1 cellular context compared by ENCODE assay signal in genomic region chr9:123326030-123326586, GRCh38.
TF ChIP-seq lines count a peak whose summit lies in the region.

No MANE protein-coding gene starts in this region.

TF ChIP-seq in HepG2, 621 proteins besides CTCF, POLR2A, EP300 and RAD21:
- TF ChIP-seq, protein P1, sequence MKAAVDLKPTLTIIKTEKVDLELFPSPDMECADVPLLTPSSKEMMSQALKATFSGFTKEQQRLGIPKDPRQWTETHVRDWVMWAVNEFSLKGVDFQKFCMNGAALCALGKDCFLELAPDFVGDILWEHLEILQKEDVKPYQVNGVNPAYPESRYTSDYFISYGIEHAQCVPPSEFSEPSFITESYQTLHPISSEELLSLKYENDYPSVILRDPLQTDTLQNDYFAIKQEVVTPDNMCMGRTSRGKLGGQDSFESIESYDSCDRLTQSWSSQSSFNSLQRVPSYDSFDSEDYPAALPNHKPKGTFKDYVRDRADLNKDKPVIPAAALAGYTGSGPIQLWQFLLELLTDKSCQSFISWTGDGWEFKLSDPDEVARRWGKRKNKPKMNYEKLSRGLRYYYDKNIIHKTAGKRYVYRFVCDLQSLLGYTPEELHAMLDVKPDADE (CRISPR knock-in tag; IDR thresholded peaks at IDR 0.05), result no peak
- TF ChIP-seq RNF219 (CRISPR knock-in tag; IDR thresholded peaks at IDR 0.05), result no peak
- TF ChIP-seq SETDB1 (CRISPR knock-in tag; IDR thresholded peaks at IDR 0.05; ENCODE audit: borderline replicate concordance), result no peak
- TF ChIP-seq ZKSCAN1 (IDR thresholded peaks at IDR 0.05; ENCODE audit: low read length), result peak; percentile 93
